Comparison of ENCODE assay signal across 1 cellular context in the genomic region with DNA sequence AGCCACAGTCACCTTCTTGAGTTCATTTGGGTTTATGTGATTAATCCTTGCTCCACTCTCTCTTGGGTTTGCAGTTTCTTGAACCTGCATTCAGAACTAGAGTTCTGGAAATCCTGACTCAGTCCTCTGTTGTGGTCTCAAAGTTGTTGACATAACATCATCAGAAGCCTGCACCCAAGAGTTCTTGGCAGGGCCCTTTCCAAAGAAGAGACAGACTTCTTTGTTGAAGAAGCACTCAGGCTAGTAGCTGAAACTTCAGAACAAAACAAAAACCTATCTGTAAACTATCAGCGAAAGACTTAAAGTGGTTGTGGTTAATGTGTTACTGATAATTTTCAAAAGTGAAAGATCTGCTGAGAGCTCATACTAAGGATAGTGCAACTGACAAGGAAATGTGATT.
TF ChIP-seq lines count a peak whose summit lies in the region.

No MANE protein-coding gene starts in this region.

TF ChIP-seq in GM12878, 131 proteins besides CTCF, POLR2A, EP300 and RAD21 (continued from another document):
- TF ChIP-seq CUX1 (IDR thresholded peaks at IDR 0.05; ENCODE audit: insufficient replicate concordance, low read depth, low read length) (no peak), SREBF2 (IDR thresholded peaks at IDR 0.05; ENCODE audit: low read length) (no peak), SPI1 (IDR thresholded peaks at IDR 0.05; ENCODE audit: borderline replicate concordance, insufficient read depth, low read depth, low read length) (no peak), BCL3 (IDR thresholded peaks at IDR 0.05; ENCODE audit: borderline replicate concordance, insufficient read depth, low read depth, low read length, poor library complexity, severe bottlenecking) (no peak), SP1 (IDR thresholded peaks at IDR 0.05; ENCODE audit: low read depth, low read length) (no peak)
